In the genomic region with DNA sequence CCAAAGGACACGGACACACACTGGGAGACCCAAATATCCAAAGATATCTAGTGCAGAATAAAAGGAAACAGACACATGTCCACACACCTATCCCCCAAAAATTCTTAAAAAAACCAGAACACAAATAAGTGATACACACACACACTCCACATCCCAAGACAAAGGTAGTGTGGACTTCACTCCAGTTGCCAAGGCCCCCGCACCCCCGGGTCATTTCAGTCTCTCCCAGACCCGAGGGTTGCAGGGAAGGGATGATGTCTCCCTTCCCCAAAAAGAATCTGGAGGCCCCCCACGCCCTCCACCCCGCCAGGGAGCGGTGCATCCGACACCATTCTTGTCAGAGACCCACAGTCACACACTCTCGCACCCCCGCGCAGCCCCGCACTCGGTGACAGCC, we compare ENCODE assay signal across 9 cellular contexts. TPM values are rescaled to one million over a fixed set of nuclear protein-coding genes. Genes with fewer than 3 reads are reported as not detected.
DNase-seq lines count a peak whose midpoint lies in the region; ATAC-seq and TF ChIP-seq lines count a peak whose summit lies in the region.
"Had no signal": no experiment of that assay in that cellular context is flagged by ENCODE, and none has a peak within 500 bp of the region (broad histone marks: within the 10 kb centered on the region; RNA-seq: fewer than 3 reads in every experiment).

No MANE protein-coding gene starts in this region.

- no peak for DNase-seq in Jurkat, Clone E6-1 (ENCODE audit: low read depth, low spot score)
- DNase-seq in chondrocyte (ENCODE audit: low spot score) (no peak), neural crest cell (ENCODE audit: low read depth, low spot score) (no peak), mesenteric fat pad (ENCODE audit: low spot score) (no peak), NCI-H1092 treated with DMSO at 0.1 percent for 48 hours (lab: John Stamatoyannopoulos, UW) (no peak)
- DNase-seq: activated CD4-positive, CD25-positive, alpha-beta regulatory T cell treated with anti-CD3 and anti-CD28 coated beads, Interleukin-2, amount 50 U/mL, for 72 hours had no signal

- H3K27me3 Mint-ChIP-seq in chondrocyte (ENCODE audit: low read depth) (no peaks in the 10 kb centered on the region), neural crest cell (ENCODE audit: low read depth) (peaks cover 4% of the 10 kb centered on the region)

- ATAC-seq in HG02840 (IDR thresholded peaks at IDR 0.05; ENCODE audit: low FRiP score, unreplicated experiment) (no peak), HG02970 (IDR thresholded peaks at IDR 0.05; ENCODE audit: low FRiP score, unreplicated experiment) (no peak)

- TF ChIP-seq CTCF in C4-2B (conservative IDR thresholded peaks at IDR 0.05) (no peak), chondrocyte (IDR thresholded peaks at IDR 0.05) (no peak), neural crest cell (conservative IDR thresholded peaks at IDR 0.05) (no peak)

- peaks cover 6% of the 10 kb centered on the region for H3K36me3 Mint-ChIP-seq in chondrocyte (ENCODE audit: low read depth)
- peaks cover 11% of the 10 kb centered on the region for H3K36me3 Mint-ChIP-seq in neural crest cell (ENCODE audit: low read depth)

- H3K4me1 Mint-ChIP-seq in chondrocyte (ENCODE audit: low read depth) (peaks cover 16% of the 10 kb centered on the region), neural crest cell (peaks cover 44% of the 10 kb centered on the region)

- H3K4me3 ChIP-seq in Jurkat, Clone E6-1 (ENCODE audit: low read length), result peak overlapping the region; percentile 72

- H3K27ac Mint-ChIP-seq in chondrocyte (ENCODE audit: unreplicated experiment), result no peak overlapping the region
- peak overlapping the region; percentile 62 for H3K27ac Mint-ChIP-seq in neural crest cell (ENCODE audit: unreplicated experiment)

- peak overlapping the region; percentile 53 for H3K27ac ChIP-seq in C4-2B

- H3K4me3 Mint-ChIP-seq in chondrocyte (ENCODE audit: unreplicated experiment) (peak overlapping the region; percentile 80), neural crest cell (peak overlapping the region; percentile 56)

- H3K9me3 Mint-ChIP-seq in chondrocyte (ENCODE audit: low read depth) (no peaks in the 10 kb centered on the region), neural crest cell (no peaks in the 10 kb centered on the region)

RNA-seq across cellular contexts. Expression of gene DPF1, which starts 0.4 kb away (rescaled TPM):
- 8.7 TPM for polyA plus RNA-seq in Jurkat, Clone E6-1 (2012; ENCODE audit: insufficient read depth, insufficient read length)
- total RNA-seq in chondrocyte (2.1 to 4.8 TPM (median 2.4 TPM) in 3 replicates), neural crest cell (31.7 and 35.5 TPM in 2 replicates), mesenteric fat pad (not detected)

RNA-seq across cellular contexts. Expression of gene PPP1R14A, which starts 32.6 kb away (rescaled TPM):
- polyA plus RNA-seq in Jurkat, Clone E6-1 (2012; ENCODE audit: insufficient read depth, insufficient read length), result not detected
- total RNA-seq in chondrocyte (132 to 297 TPM (median 295 TPM) in 3 replicates), neural crest cell (1.2 and 1.7 TPM in 2 replicates), mesenteric fat pad (193 TPM)

RNA-seq across cellular contexts. Expression of gene SPINT2, which starts 40.8 kb away (rescaled TPM):
- polyA plus RNA-seq in Jurkat, Clone E6-1 (2012; ENCODE audit: insufficient read depth, insufficient read length), result 160 TPM
- total RNA-seq in chondrocyte, result 21.3 to 28.0 TPM (median 26.4 TPM) in 3 replicates
- 9.2 and 9.6 TPM in 2 replicates for total RNA-seq in neural crest cell
- total RNA-seq in mesenteric fat pad, result 13.8 TPM

Comparison
In these comparisons a context has a peak if more than half of its experiments do, and no peak if none do; other contexts are left out.
1. RNA of gene PPP1R14A, which starts 32.6 kb away (total RNA-seq): 132 to 297 TPM in chondrocyte and 193 TPM in mesenteric fat pad (single experiment); 1.2 to 1.7 TPM in neural crest cell; every median in the first group is over 10 times any median in the second.